24 cellular contexts compared by ENCODE assay signal in the genomic region with DNA sequence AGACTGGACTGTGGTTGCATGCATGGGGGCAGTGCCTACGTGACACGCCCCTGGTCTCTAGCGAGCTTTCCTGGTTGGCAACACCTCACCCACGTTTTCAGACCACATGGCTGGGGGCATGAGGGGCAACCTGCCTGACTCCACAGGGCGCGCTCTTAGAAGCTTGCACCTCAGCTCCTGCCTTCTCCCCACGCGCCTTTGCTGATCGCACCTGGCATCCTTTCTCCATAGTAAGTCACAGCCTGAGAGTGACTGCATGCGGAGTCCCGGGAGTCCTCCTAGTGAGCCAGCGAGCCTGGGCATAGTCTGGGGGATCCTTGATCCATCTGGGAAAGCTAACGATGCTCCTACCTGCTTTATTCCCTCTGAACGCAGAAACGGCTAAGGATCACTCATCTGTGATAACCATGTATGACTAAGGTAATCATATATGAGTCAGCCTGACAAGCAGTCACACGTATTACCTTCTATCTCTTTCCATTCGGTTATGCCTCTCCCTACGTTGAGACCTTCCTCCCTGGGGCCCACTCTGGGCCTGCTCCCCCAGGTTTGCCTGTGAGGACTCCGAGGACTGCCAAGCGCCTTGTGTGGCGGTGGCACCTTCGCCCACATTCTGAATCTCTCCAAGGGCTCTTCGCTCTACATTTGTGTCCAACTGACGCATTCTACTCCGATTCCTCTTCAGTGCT. TPM values are rescaled to one million over a fixed set of nuclear protein-coding genes. Genes with fewer than 3 reads are reported as not detected.
DNase-seq lines count a peak whose midpoint lies in the region; ATAC-seq, FAIRE-seq and TF ChIP-seq lines count a peak whose summit lies in the region.
"Had no signal": no experiment of that assay in that cellular context is flagged by ENCODE, and none has a peak within 500 bp of the region (broad histone marks: within the 10 kb centered on the region; RNA-seq: fewer than 3 reads in every experiment).

No MANE protein-coding gene starts in this region.

- H3K27ac Mint-ChIP-seq in activated B cell treated with CpG ODN at 0.5 μM for 24 hours, result peak overlapping the region; percentile 37
- H3K27ac Mint-ChIP-seq: activated CD4-positive, alpha-beta T cell treated with anti-CD3 and anti-CD28 coated beads, Interleukin-2, amount 10 ng/mL, durations not matched to agents 7 days and 5 days; CD4-positive, alpha-beta memory T cell; T-cell had no signal

- H4K20me1 ChIP-seq in hepatocyte (ENCODE audit: insufficient read depth, poor library complexity, severe bottlenecking), result peaks cover 3% of the 10 kb centered on the region

- CTCF ChIA-PET in activated B cell treated with CpG ODN at 0.5 μM for 24 hours (lab: Charles Lee), result no interaction called here

- peak; percentile 80 for FAIRE-seq in HTR-8/SVneo (lab: Jason Lieb, UNC)
- FAIRE-seq: GM12891, islet of Langerhans had no signal

- no peaks in the 10 kb centered on the region for H3K9me3 ChIP-seq in hepatocyte (ENCODE audit: low read depth)
- H3K9me3 ChIP-seq: adrenal gland, breast epithelium had no signal

- no peak overlapping the region for H3K4me2 ChIP-seq in hepatocyte

- peaks cover 7% of the 10 kb centered on the region for H3K27me3 ChIP-seq in hepatocyte
- H3K27me3 ChIP-seq: adrenal gland, breast epithelium had no signal

- H3K36me3 ChIP-seq in hepatocyte (replicated peaks; ENCODE audit: insufficient read depth, low read depth), result no peaks in the 10 kb centered on the region
- H3K36me3 ChIP-seq: breast epithelium had no signal

- no peak overlapping the region for H2AFZ ChIP-seq in hepatocyte

- H3K27me3 Mint-ChIP-seq in activated B cell treated with CpG ODN at 0.5 μM for 24 hours, result no peaks in the 10 kb centered on the region
- H3K27me3 Mint-ChIP-seq: activated CD4-positive, alpha-beta T cell treated with anti-CD3 and anti-CD28 coated beads, Interleukin-2, amount 10 ng/mL, durations not matched to agents 7 days and 5 days; CD4-positive, alpha-beta memory T cell; T-cell had no signal

- no peak overlapping the region for H3K4me3 Mint-ChIP-seq in activated B cell treated with CpG ODN at 0.5 μM for 24 hours
- H3K4me3 Mint-ChIP-seq: activated CD4-positive, alpha-beta T cell treated with anti-CD3 and anti-CD28 coated beads, Interleukin-2, amount 10 ng/mL, durations not matched to agents 7 days and 5 days; CD4-positive, alpha-beta memory T cell; T-cell had no signal

- peaks cover 58% of the 10 kb centered on the region for H3K36me3 Mint-ChIP-seq in activated B cell treated with CpG ODN at 0.5 μM for 24 hours (ENCODE audit: low read depth)

- H3K4me3 ChIP-seq in hepatocyte, result no peak overlapping the region
- H3K4me3 ChIP-seq: adrenal gland, breast epithelium, lung had no signal

- DNase-seq in ACHN (peak; percentile 39), HTR-8/SVneo (ENCODE audit: insufficient read length, low spot score) (no peak), activated B cell treated with CpG ODN at 0.5 μM for 24 hours (no peak), hepatocyte (ENCODE audit: low spot score) (no peak), DMS153 (lab: John Stamatoyannopoulos, UW) (no peak), SKM-1 treated with dmso at 0.1 percent for 144 hours (lab: John Stamatoyannopoulos, UW; ENCODE audit: unreplicated experiment) (no peak)
- no peak for DNase-seq in effector CD4-positive, alpha-beta T cell
- DNase-seq: activated CD4-positive, alpha-beta T cell treated with anti-CD3 and anti-CD28 coated beads, Interleukin-2, amount 10 ng/mL, durations not matched to agents 7 days and 5 days; activated CD8-positive, alpha-beta memory T cell treated with anti-CD3 and anti-CD28 coated beads, Interleukin-2, amount 50 U/mL, for 4 hours; activated effector memory CD4-positive, alpha-beta T cell treated with anti-CD3 and anti-CD28 coated beads, Interleukin-2, amount 50 U/mL, for 16 hours; CD4-positive, alpha-beta memory T cell; cortex of kidney; GOT3; NCI-H1092; NCI-H2107; NCI-H69; SIG-M5; T-cell had no signal

- H3K79me2 ChIP-seq in hepatocyte, result peaks cover 25% of the 10 kb centered on the region

- TF ChIP-seq CTCF in activated B cell treated with CpG ODN at 0.5 μM for 24 hours (IDR thresholded peaks at IDR 0.05) (no peak), hepatocyte (IDR thresholded peaks at IDR 0.05; ENCODE audit: poor library complexity) (no peak)

- 92% methylated on average over 25 of the region's 25 CpGs for WGBS in hepatocyte (ENCODE audit: low lambda C conversion rate, missing lambda C conversion rate)

- peaks cover 36% of the 10 kb centered on the region for H3K4me1 Mint-ChIP-seq in activated B cell treated with CpG ODN at 0.5 μM for 24 hours

- intact Hi-C loops in activated B cell treated with CpG ODN at 0.5 μM for 24 hours (cut with micrococcal nuclease), result no loop called here

- in situ Hi-C loops in ACHN (cut with HindIII; ENCODE audit: low pct_ligation_motif_present, low pct_unique_long_range_greater_than_20kb, low sequenced_read_pairs), result no loop called here

- H3K9me2 ChIP-seq in hepatocyte (replicated peaks; ENCODE audit: insufficient read depth), result no peaks in the 10 kb centered on the region

- peaks cover 17% of the 10 kb centered on the region for H3K4me1 ChIP-seq in hepatocyte (ENCODE audit: insufficient read depth)
- H3K4me1 ChIP-seq: breast epithelium had no signal

- POLR2A ChIA-PET in activated B cell treated with CpG ODN at 0.5 μM for 24 hours (lab: Charles Lee), result interaction anchor here (0.6 to 1.1 kb wide), 2 partner anchors 11 to 854 kb away, joined by 3 read pairs; no protein-coding TSS in a partner anchor

- peak overlapping the region; percentile 37 for H3K27ac ChIP-seq in hepatocyte
- H3K27ac ChIP-seq: adrenal gland, breast epithelium had no signal

- H3K9me3 Mint-ChIP-seq in activated B cell treated with CpG ODN at 0.5 μM for 24 hours, result no peaks in the 10 kb centered on the region
- H3K9me3 Mint-ChIP-seq: CD4-positive, alpha-beta memory T cell; T-cell had no signal

- ATAC-seq in activated B cell treated with CpG ODN at 0.5 μM for 24 hours (ENCODE audit: low read depth) (no peak), HG03045 (IDR thresholded peaks at IDR 0.05; ENCODE audit: unreplicated experiment) (no peak)
- ATAC-seq: T-cell had no signal

RNA-seq across cellular contexts. Expression of a gene that starts 4.5 kb away (rescaled TPM):
- total RNA-seq in activated B cell treated with CpG ODN at 0.5 μM for 24 hours, result 54.5 and 55.6 TPM in 2 replicates
- total RNA-seq in hepatocyte, result 9.1 and 9.5 TPM in 2 replicates
- 8.5 and 10.5 TPM in 2 replicates for polyA plus RNA-seq in hepatocyte

RNA-seq across cellular contexts. Expression of a gene that starts 40.2 kb away (rescaled TPM):
- 33.2 and 37.6 TPM in 2 replicates for total RNA-seq in activated B cell treated with CpG ODN at 0.5 μM for 24 hours
- total RNA-seq in hepatocyte, result 22.6 and 23.9 TPM in 2 replicates
- polyA plus RNA-seq in hepatocyte, result 68.1 and 77.0 TPM in 2 replicates
- total RNA-seq: activated CD4-positive, alpha-beta T cell treated with anti-CD3 and anti-CD28 coated beads, Interleukin-2, amount 10 ng/mL, durations not matched to agents 7 days and 5 days; CD4-positive, alpha-beta memory T cell had no signal

RNA-seq across cellular contexts. Expression of a gene that starts 52.4 kb away (rescaled TPM):
- 74.6 and 78.9 TPM in 2 replicates for total RNA-seq in activated B cell treated with CpG ODN at 0.5 μM for 24 hours
- total RNA-seq in hepatocyte, result 43.8 and 47.6 TPM in 2 replicates
- polyA plus RNA-seq in hepatocyte, result 76.2 and 80.8 TPM in 2 replicates
